Comparison of ENCODE assay signal across 33 cellular contexts in genomic region chr1:12629521-12629956, GRCh38. TPM values are rescaled to one million over a fixed set of nuclear protein-coding genes. Genes with fewer than 3 reads are reported as not detected.
DNase-seq lines count a peak whose midpoint lies in the region; ATAC-seq and TF ChIP-seq lines count a peak whose summit lies in the region.
"Had no signal": no experiment of that assay in that cellular context is flagged by ENCODE, and none has a peak within 500 bp of the region (broad histone marks: within the 10 kb centered on the region; RNA-seq: fewer than 3 reads in every experiment).

No MANE protein-coding gene starts in this region.

- no peak for TF ChIP-seq CTCF in Calu3 (IDR thresholded peaks at IDR 0.05; ENCODE audit: unreplicated experiment)
- no peak for TF ChIP-seq CTCF in gastrocnemius medialis (IDR thresholded peaks at IDR 0.05 in 4 of 5, conservative IDR thresholded peaks at IDR 0.05 in 1 of 5)

- TF ChIP-seq POLR2A in gastrocnemius medialis (IDR thresholded peaks at IDR 0.05): no peak

- H3K27ac ChIP-seq in BLaER1 treated with 17β-estradiol and CSF1 and Interleukin-3, amounts not matched to agents 10 nM and 100 nM: no peak overlapping the region
- H3K27ac ChIP-seq in HUES48 (ENCODE audit: low read depth, low read length) (peak overlapping the region; percentile 85), iPS DF 6.9 (ENCODE audit: low read length) (peak overlapping the region; percentile 84), gastrocnemius medialis (no peak overlapping the region)
- H3K27ac ChIP-seq: cardiac muscle cell, colonic mucosa, transverse colon had no signal

- no peaks in the 10 kb centered on the region for H3K4me1 Mint-ChIP-seq in Calu3 (ENCODE audit: low read depth, unreplicated experiment)
- H3K4me1 Mint-ChIP-seq: stimulated activated effector memory CD8-positive, alpha-beta T cell treated with anti-CD3 and anti-CD28 coated beads, Interleukin-12 subunit alpha, Interleukin-12 subunit beta, amount 100 ng/mL, for 72 hours had no signal

- H3K27me3 Mint-ChIP-seq in Calu3 (ENCODE audit: unreplicated experiment): no peaks in the 10 kb centered on the region

- no peak for ATAC-seq in gastrocnemius medialis
- ATAC-seq: activated CD8-positive, alpha-beta memory T cell treated with anti-CD3 and anti-CD28 coated beads, Interleukin-2, amount 10 ng/mL, durations not matched to agents 7 days and 5 days; CD8-positive, alpha-beta T cell; GM12878; left cardiac atrium; SK-N-SH treated with all-trans-retinoic acid at 6 μM for 48 hours; stimulated activated effector memory CD8-positive, alpha-beta T cell treated with anti-CD3 and anti-CD28 coated beads, Interleukin-12 subunit alpha, Interleukin-12 subunit beta, amount 100 ng/mL, for 72 hours had no signal

- H3K4me1 ChIP-seq in BLaER1 treated with 17β-estradiol and CSF1 and Interleukin-3, amounts not matched to agents 10 nM and 100 nM: peaks cover 28 to 72% (median 65%) of the 10 kb centered on the region in 10 experiments
- H3K4me1 ChIP-seq in HUES48 (ENCODE audit: control insufficient read depth, insufficient read depth, low read length) (peaks cover 25% of the 10 kb centered on the region), iPS DF 6.9 (ENCODE audit: control insufficient read depth, insufficient read depth, low read length) (peaks cover 7% of the 10 kb centered on the region), gastrocnemius medialis (no peaks in the 10 kb centered on the region)
- H3K4me1 ChIP-seq: colonic mucosa, transverse colon had no signal

- intact Hi-C loops in Calu3 (cut with micrococcal nuclease; ENCODE audit: unreplicated experiment): no loop called here
- intact Hi-C loops in gastrocnemius medialis (cut with DNase I; ENCODE audit: low total_unique reads): no loop called here

- no peak overlapping the region for H3K4me3 ChIP-seq in BLaER1 treated with 17β-estradiol and CSF1 and Interleukin-3, amounts not matched to agents 10 nM and 100 nM
- H3K4me3 ChIP-seq in HUES48 (ENCODE audit: low read depth, low read length) (no peak overlapping the region), iPS DF 6.9 (ENCODE audit: low read length) (no peak overlapping the region), gastrocnemius medialis (no peak overlapping the region)
- H3K4me3 ChIP-seq: cardiac muscle cell, colonic mucosa, GM12878, transverse colon had no signal

- peaks cover 4% of the 10 kb centered on the region for H3K36me3 Mint-ChIP-seq in Calu3 (ENCODE audit: insufficient read depth, unreplicated experiment)
- H3K36me3 Mint-ChIP-seq: activated CD8-positive, alpha-beta memory T cell treated with anti-CD3 and anti-CD28 coated beads, Interleukin-2, amount 10 ng/mL, durations not matched to agents 7 days and 5 days; CD8-positive, alpha-beta T cell; stimulated activated effector memory CD8-positive, alpha-beta T cell treated with anti-CD3 and anti-CD28 coated beads, Interleukin-12 subunit alpha, Interleukin-12 subunit beta, amount 100 ng/mL, for 72 hours had no signal

- no peak overlapping the region for H3K4me3 Mint-ChIP-seq in Calu3 (ENCODE audit: low read depth, unreplicated experiment)
- H3K4me3 Mint-ChIP-seq: activated CD8-positive, alpha-beta memory T cell treated with anti-CD3 and anti-CD28 coated beads, Interleukin-2, amount 10 ng/mL, durations not matched to agents 7 days and 5 days; CD8-positive, alpha-beta T cell; nephron; stimulated activated effector memory CD8-positive, alpha-beta T cell treated with anti-CD3 and anti-CD28 coated beads, Interleukin-12 subunit alpha, Interleukin-12 subunit beta, amount 100 ng/mL, for 72 hours; T-helper 1 cell treated with Interleukin-12 subunit alpha and Interleukin-12 subunit beta and Interleukin-4 antibody, amounts not matched to agents 30 μg/mL and 1 μg/mL, for 36 hours had no signal

- no peak overlapping the region for H3K9ac ChIP-seq in BLaER1 treated with 17β-estradiol and CSF1 and Interleukin-3, amounts not matched to agents 10 nM and 100 nM
- no peak overlapping the region for H3K9ac ChIP-seq in HUES48 (ENCODE audit: low read depth, low read length)

- peak; percentile 96 to 98 for DNase-seq in NCI-H526 (lab: John Stamatoyannopoulos, UW)
- DNase-seq in iPS DF 6.9 (ENCODE audit: low read depth, low spot score): no peak
- DNase-seq in stimulated activated naive CD4-positive, alpha-beta T cell treated with Interleukin-2 at 50 U/mL for 16 hours (lab: John Stamatoyannopoulos, UW): no peak
- DNase-seq in activated effector memory CD4-positive, alpha-beta T cell treated with Interleukin-2 at 50 U/mL for 16 hours: no peak
- no peak for DNase-seq in Calu3
- DNase-seq in gastrocnemius medialis: no peak
- DNase-seq: activated CD8-positive, alpha-beta memory T cell treated with anti-CD3 and anti-CD28 coated beads, Interleukin-2, amount 10 ng/mL, durations not matched to agents 7 days and 5 days; activated T-cell treated with anti-CD3 and anti-CD28 coated beads, Interleukin-2, amount 50 U/mL, for 48 hours; AML-193; CD8-positive, alpha-beta T cell; colonic mucosa; effector CD4-positive, alpha-beta T cell; erythroblast; glutamatergic neuron; HCEC 1CT; left cardiac atrium; mammary epithelial cell; NCI-H2081 treated with DMSO at 0.1 percent for 48 hours; NK-92 treated with Interleukin-12 subunit alpha and Interleukin-12 subunit beta, amount 100 ng/mL, for 24 hours; transverse colon had no signal

- WGBS in iPS DF 6.9 (ENCODE audit: insufficient coverage, insufficient read length): no CpG with 5 or more reads among the region's 1 CpG

- no peaks in the 10 kb centered on the region for H3K36me3 ChIP-seq in BLaER1 treated with 17β-estradiol and CSF1 and Interleukin-3, amounts not matched to agents 10 nM and 100 nM
- H3K36me3 ChIP-seq in HUES48 (ENCODE audit: control insufficient read depth, insufficient read depth, low read length) (no peaks in the 10 kb centered on the region), iPS DF 6.9 (ENCODE audit: control insufficient read depth, insufficient read depth, low read length) (no peaks in the 10 kb centered on the region), gastrocnemius medialis (no peaks in the 10 kb centered on the region)
- H3K36me3 ChIP-seq: cardiac muscle cell, colonic mucosa, transverse colon had no signal

- H3K27me3 ChIP-seq in BLaER1 treated with 17β-estradiol and CSF1 and Interleukin-3, amounts not matched to agents 10 nM and 100 nM: no peaks in the 10 kb centered on the region
- H3K27me3 ChIP-seq in HUES48 (ENCODE audit: control insufficient read depth, insufficient read depth, low read length): no peaks in the 10 kb centered on the region
- H3K27me3 ChIP-seq in iPS DF 6.9 (ENCODE audit: control insufficient read depth, insufficient read depth, low read length): no peaks in the 10 kb centered on the region
- no peaks in the 10 kb centered on the region for H3K27me3 ChIP-seq in gastrocnemius medialis
- H3K27me3 ChIP-seq: cardiac muscle cell, colonic mucosa, transverse colon had no signal

- CTCF ChIA-PET in Calu3 (lab: Charles Lee): no interaction called here

- no peak overlapping the region for H3K27ac Mint-ChIP-seq in Calu3 (ENCODE audit: unreplicated experiment)
- H3K27ac Mint-ChIP-seq: activated CD8-positive, alpha-beta memory T cell treated with anti-CD3 and anti-CD28 coated beads, Interleukin-2, amount 10 ng/mL, durations not matched to agents 7 days and 5 days; CD8-positive, alpha-beta T cell; stimulated activated effector memory CD8-positive, alpha-beta T cell treated with anti-CD3 and anti-CD28 coated beads, Interleukin-12 subunit alpha, Interleukin-12 subunit beta, amount 100 ng/mL, for 72 hours; T-helper 1 cell treated with Interleukin-12 subunit alpha and Interleukin-12 subunit beta and Interleukin-4 antibody, amounts not matched to agents 30 μg/mL and 1 μg/mL, for 36 hours had no signal

- in situ Hi-C loops in gastrocnemius medialis (cut with MboI; ENCODE audit: low sequenced_read_pairs in 4 of 4): loop anchor here (10.0 to 25.0 kb wide), 3 partner anchors 225 to 517 kb away; no protein-coding TSS in a partner anchor

- no TSS peak for BruUV-seq in Calu3 (replicated peaks; lab: Mats Ljungman, UMichigan)

- peaks cover 12 to 27% (median 19%) of the 10 kb centered on the region in 11 experiments for H3K9me3 ChIP-seq in BLaER1 treated with 17β-estradiol and CSF1 and Interleukin-3, amounts not matched to agents 10 nM and 100 nM (replicated peaks in 1 of 11)
- H3K9me3 ChIP-seq in HUES48 (ENCODE audit: control insufficient read depth, insufficient read depth, low read length) (0 out of 2 replicates have a peak, but pooled peaks cover 7% of the 10 kb centered on the region), iPS DF 6.9 (ENCODE audit: control insufficient read depth, insufficient read depth, low read length) (no peaks in the 10 kb centered on the region), gastrocnemius medialis (no peaks in the 10 kb centered on the region)
- H3K9me3 ChIP-seq: colonic mucosa, transverse colon had no signal

- H3K4me2 ChIP-seq in BLaER1 treated with 17β-estradiol and CSF1 and Interleukin-3, amounts not matched to agents 10 nM and 100 nM: peak overlapping the region in 8 of 11 experiments; percentile 44 to 70 (median 62); a peak in 16 of 22 replicates

- no peaks in the 10 kb centered on the region for H3K9me3 Mint-ChIP-seq in Calu3 (ENCODE audit: low read depth, unreplicated experiment)
- H3K9me3 Mint-ChIP-seq: CD8-positive, alpha-beta T cell; stimulated activated effector memory CD8-positive, alpha-beta T cell treated with anti-CD3 and anti-CD28 coated beads, Interleukin-12 subunit alpha, Interleukin-12 subunit beta, amount 100 ng/mL, for 72 hours; T-helper 1 cell treated with Interleukin-12 subunit alpha and Interleukin-12 subunit beta and Interleukin-4 antibody, amounts not matched to agents 30 μg/mL and 1 μg/mL, for 36 hours had no signal

- H4K20me1 ChIP-seq in BLaER1 treated with 17β-estradiol and CSF1 and Interleukin-3, amounts not matched to agents 10 nM and 100 nM: no peaks in the 10 kb centered on the region

RNA-seq across cellular contexts. Expression of gene DHRS3, which starts 11.5 kb away (rescaled TPM):
- total RNA-seq in Calu3 (2022) (173 and 239 TPM in 2 replicates), gastrocnemius medialis (100 to 1,000 TPM in 1 of 4 donors, 10 to 100 TPM in 3; 28.5 to 108 (median 67.0) TPM)

RNA-seq across cellular contexts. Expression of gene AADACL4, which starts 14.3 kb away (rescaled TPM):
- total RNA-seq in Calu3 (2022): not detected in 2 replicates
- not detected for total RNA-seq in gastrocnemius medialis
- total RNA-seq: activated CD8-positive, alpha-beta memory T cell treated with anti-CD3 and anti-CD28 coated beads, Interleukin-2, amount 10 ng/mL, durations not matched to agents 7 days and 5 days; astrocyte; cardiac muscle cell; CD8-positive, alpha-beta T cell; colonic mucosa; GM12878; left cardiac atrium; LHCN-M2; mammary epithelial cell; NCI-H460; osteoblast; subcutaneous adipose tissue; transverse colon had no signal

Comparison
In these comparisons a context has a peak if more than half of its experiments do, and no peak if none do; other contexts are left out.
1. H3K27ac ChIP-seq: peak in HUES48 (single experiment) and iPS DF 6.9 (single experiment); none in BLaER1 treated with 17β-estradiol and CSF1 and Interleukin-3, amounts not matched to agents 10 nM and 100 nM (0 of 11) and gastrocnemius medialis (0 of 4).
2. DNase-seq: peak in NCI-H526 (2 of 2); none in iPS DF 6.9 (single experiment), stimulated activated naive CD4-positive, alpha-beta T cell treated with Interleukin-2 at 50 U/mL for 16 hours (single experiment), activated effector memory CD4-positive, alpha-beta T cell treated with Interleukin-2 at 50 U/mL for 16 hours (single experiment), Calu3 (single experiment) and gastrocnemius medialis (0 of 2).